12 cellular contexts compared by ENCODE assay signal in genomic region chr13:20565120-20565736, GRCh38. TPM values are rescaled to one million over a fixed set of nuclear protein-coding genes. Genes with fewer than 3 reads are reported as not detected.
A peak's percentile ranks its signal among the peaks of the same experiment; 100 is the strongest.
DNase-seq lines count a peak whose midpoint lies in the region; ATAC-seq lines count a peak whose summit lies in the region.
"Had no signal": no experiment of that assay in that cellular context is flagged by ENCODE, and none has a peak within 500 bp of the region (broad histone marks: within the 10 kb centered on the region; RNA-seq: fewer than 3 reads in every experiment).

No MANE protein-coding gene starts in this region.

- in situ Hi-C loops in Caki2 (cut with HindIII; ENCODE audit: low pct_unique_long_range_greater_than_20kb, low sequenced_read_pairs) = no loop called here

- no peaks in the 10 kb centered on the region for H3K27me3 ChIP-seq in iPS-20b (ENCODE audit: insufficient read depth, low read length)

- H3K4me1 ChIP-seq in iPS-20b (ENCODE audit: insufficient read depth, low read length) = no peaks in the 10 kb centered on the region

- DNase-seq in A172 (ENCODE audit: low spot score) (peak; percentile 18), Caki2 (ENCODE audit: low read depth) (peak; percentile 29), NAMALWA (ENCODE audit: low spot score) (no peak), cortex of kidney (lab: John Stamatoyannopoulos, UW) (no peak), DMS153 (lab: John Stamatoyannopoulos, UW) (no peak), T-helper 17 cell (no peak)
- DNase-seq in activated T-cell treated with anti-CD3 and anti-CD28 coated beads, Interleukin-2, amount 50 U/mL, for 72 hours = peak; percentile 12 to 16
- DNase-seq: activated CD8-positive, alpha-beta memory T cell treated with anti-CD3 and anti-CD28 coated beads, Interleukin-2, amount 50 U/mL, for 48 hours; NCI-H226 had no signal

- H3K4me1 Mint-ChIP-seq in activated T-cell treated with anti-CD3 and anti-CD28 coated beads, Interleukin-2, amount 50 U/mL, for 72 hours (ENCODE audit: low read depth) = peaks cover 27% of the 10 kb centered on the region
- peaks cover 10% of the 10 kb centered on the region for H3K4me1 Mint-ChIP-seq in T-helper 17 cell

- H3K27me3 Mint-ChIP-seq in activated T-cell treated with anti-CD3 and anti-CD28 coated beads, Interleukin-2, amount 50 U/mL, for 72 hours (ENCODE audit: low read depth) = no peaks in the 10 kb centered on the region
- no peaks in the 10 kb centered on the region for H3K27me3 Mint-ChIP-seq in T-helper 17 cell
- H3K27me3 Mint-ChIP-seq: memory B cell had no signal

- H3K9me3 Mint-ChIP-seq in activated T-cell treated with anti-CD3 and anti-CD28 coated beads, Interleukin-2, amount 50 U/mL, for 72 hours = peaks cover 7 to 10% of the 10 kb centered on the region in 2 donors

- H3K9me3 ChIP-seq in iPS-20b (ENCODE audit: insufficient read depth, low read depth, low read length) (peaks cover 15% of the 10 kb centered on the region; the same call in 1 of the 2 replicates), T-helper 17 cell (ENCODE audit: control insufficient read depth, low read length, poor library complexity, severe bottlenecking) (no peaks in the 10 kb centered on the region)
- H3K9me3 ChIP-seq: prostate gland had no signal

- peaks cover 8 to 13% of the 10 kb centered on the region in 2 donors for H3K36me3 Mint-ChIP-seq in activated T-cell treated with anti-CD3 and anti-CD28 coated beads, Interleukin-2, amount 50 U/mL, for 72 hours (ENCODE audit: insufficient read depth in 2 of 2)
- no peaks in the 10 kb centered on the region for H3K36me3 Mint-ChIP-seq in T-helper 17 cell (ENCODE audit: low read depth)

- H3K4me3 ChIP-seq in iPS-20b (ENCODE audit: low read length) = peak overlapping the region; percentile 74; the same call in 1 of the 2 replicates
- H3K4me3 ChIP-seq: prostate gland had no signal

- peak overlapping the region; percentile 31 to 92 for H3K4me3 Mint-ChIP-seq in activated T-cell treated with anti-CD3 and anti-CD28 coated beads, Interleukin-2, amount 50 U/mL, for 72 hours
- no peak overlapping the region for H3K4me3 Mint-ChIP-seq in T-helper 17 cell
- H3K4me3 Mint-ChIP-seq: memory B cell had no signal

- H3K9ac ChIP-seq in iPS-20b (ENCODE audit: low read depth, low read length) = no peak overlapping the region

- ATAC-seq in activated T-cell treated with anti-CD3 and anti-CD28 coated beads, Interleukin-2, amount 50 U/mL, for 72 hours (replicated peaks in 1 of 2) = no peak
- no peak for ATAC-seq in T-helper 17 cell

- H3K27ac Mint-ChIP-seq in activated T-cell treated with anti-CD3 and anti-CD28 coated beads, Interleukin-2, amount 50 U/mL, for 72 hours = peak overlapping the region; percentile 32
- no peak overlapping the region for H3K27ac Mint-ChIP-seq in T-helper 17 cell
- H3K27ac Mint-ChIP-seq: memory B cell had no signal

- H3K36me3 ChIP-seq in iPS-20b (ENCODE audit: insufficient read depth, low read depth, low read length) = no peaks in the 10 kb centered on the region
- H3K36me3 ChIP-seq: prostate gland had no signal

- H3K27ac ChIP-seq in iPS-20b (ENCODE audit: low read length) = no peak overlapping the region
- H3K27ac ChIP-seq: prostate gland had no signal

RNA-seq across cellular contexts. Expression of gene IFT88, which starts 1.7 kb away (rescaled TPM):
- 19.6 and 22.6 TPM in 2 replicates for total RNA-seq in A172 (2014; rRNA removed; shearing (Covaris generic))
- total RNA-seq in Caki2 (2014; rRNA removed; shearing (Covaris generic); ENCODE audit: low replicate concordance) = 2.9 and 4.9 TPM in 2 replicates
- 1 to 10 TPM; 5.0 to 5.5 TPM for total RNA-seq in activated T-cell treated with anti-CD3 and anti-CD28 coated beads, Interleukin-2, amount 50 U/mL, for 72 hours
- total RNA-seq in T-helper 17 cell = 1 to 10 TPM; 7.0 to 9.3 TPM

RNA-seq across cellular contexts. Expression of gene CRYL1, which starts 39.6 kb away (rescaled TPM):
- total RNA-seq in A172 (2014; rRNA removed; shearing (Covaris generic)) = 8.0 and 10.5 TPM in 2 replicates
- total RNA-seq in Caki2 (2014; rRNA removed; shearing (Covaris generic); ENCODE audit: low replicate concordance) = 34.8 and 42.9 TPM in 2 replicates
- total RNA-seq in activated T-cell treated with anti-CD3 and anti-CD28 coated beads, Interleukin-2, amount 50 U/mL, for 72 hours = 10 to 100 TPM; 15.7 to 16.7 TPM
- total RNA-seq in T-helper 17 cell = 10 to 100 TPM; 17.1 to 18.1 TPM

Comparison
In these comparisons a context has a peak if more than half of its experiments do, and no peak if none do; other contexts are left out.
1. DNase-seq: peak in A172 (single experiment), Caki2 (single experiment) and activated T-cell treated with anti-CD3 and anti-CD28 coated beads, Interleukin-2, amount 50 U/mL, for 72 hours (2 of 2); none in NAMALWA (single experiment), cortex of kidney (single experiment), DMS153 (single experiment) and T-helper 17 cell (0 of 3).